In genomic region chr13:94239135-94239534, GRCh38 we compare ENCODE assay signal across 11 cellular contexts.
A peak's percentile ranks its signal among the peaks of the same experiment; 100 is the strongest.
DNase-seq lines count a peak whose midpoint lies in the region; ATAC-seq, FAIRE-seq and TF ChIP-seq lines count a peak whose summit lies in the region.
"Had no signal": no experiment of that assay in that cellular context is flagged by ENCODE, and none has a peak within 500 bp of the region (broad histone marks: within the 10 kb centered on the region; RNA-seq: fewer than 3 reads in every experiment).

No MANE protein-coding gene starts in this region.

- no peak overlapping the region for H3K4me3 Mint-ChIP-seq in T-helper 2 cell treated with Interferon-gamma antibody and Interleukin-4, amounts not matched to agents 5 μg/mL and 100 μg/mL, for 36 hours
- H3K4me3 Mint-ChIP-seq: natural killer cell treated with Interleukin-12 subunit alpha and Interleukin-12 subunit beta and Interleukin-15 and Interleukin-18, amount 100 ng/mL, for 72 hours had no signal

- POLR2A ChIA-PET in Panc1 (lab: Charles Lee): no interaction called here

- no peaks in the 10 kb centered on the region for H3K36me3 ChIP-seq in Panc1 (ENCODE audit: control insufficient read depth, insufficient read depth, low read length)
- no peaks in the 10 kb centered on the region for H3K36me3 ChIP-seq in pancreas

- H3K27ac ChIP-seq in Panc1 (ENCODE audit: low read length) (no peak overlapping the region), pancreas (no peak overlapping the region)

- H3K4me3 ChIP-seq in Panc1 (ENCODE audit: low read depth in 2 of 2, low read length in 2 of 2) (no peak overlapping the region), fibroblast of mammary gland (ENCODE audit: control insufficient read depth, low read depth, low read length) (no peak overlapping the region), pancreas (no peak overlapping the region)

- CTCF ChIA-PET in Panc1 (lab: Charles Lee): no interaction called here

- WGBS in pancreas, 2 donors: 66 to 72% methylated on average over 3 of the region's 3 CpGs

- H3K27me3 Mint-ChIP-seq in T-helper 2 cell treated with Interferon-gamma antibody and Interleukin-4, amounts not matched to agents 5 μg/mL and 100 μg/mL, for 36 hours (ENCODE audit: low read depth): no peaks in the 10 kb centered on the region

- FAIRE-seq in pancreas (lab: Jason Lieb, UNC) (no peak), GM12892 (lab: Jason Lieb, UNC) (no peak)

- H3K4me1 Mint-ChIP-seq in T-helper 2 cell treated with Interferon-gamma antibody and Interleukin-4, amounts not matched to agents 5 μg/mL and 100 μg/mL, for 36 hours (ENCODE audit: low read depth): peaks cover 14% of the 10 kb centered on the region

- H3K9me3 ChIP-seq in Panc1 (ENCODE audit: control insufficient read depth, insufficient read depth, low read depth, low read length) (no peaks in the 10 kb centered on the region), pancreas (no peaks in the 10 kb centered on the region)

- in situ Hi-C loops in Panc1 (cut with HindIII; ENCODE audit: low pct_unique_long_range_greater_than_20kb, low sequenced_read_pairs): no loop called here

- H3K27ac Mint-ChIP-seq in T-helper 2 cell treated with Interferon-gamma antibody and Interleukin-4, amounts not matched to agents 5 μg/mL and 100 μg/mL, for 36 hours: no peak overlapping the region
- H3K27ac Mint-ChIP-seq: natural killer cell treated with Interleukin-12 subunit alpha and Interleukin-12 subunit beta and Interleukin-15 and Interleukin-18, amount 100 ng/mL, for 72 hours had no signal

- TF ChIP-seq CTCF in Panc1 (IDR thresholded peaks at IDR 0.05): no peak
- TF ChIP-seq CTCF in fibroblast of mammary gland (conservative IDR thresholded peaks at IDR 0.05; ENCODE audit: control insufficient read depth, insufficient read depth, low read depth, low read length): no peak
- TF ChIP-seq CTCF in pancreas (IDR thresholded peaks at IDR 0.05): no peak

- H3K36me3 Mint-ChIP-seq in T-helper 2 cell treated with Interferon-gamma antibody and Interleukin-4, amounts not matched to agents 5 μg/mL and 100 μg/mL, for 36 hours (ENCODE audit: low read depth): no peaks in the 10 kb centered on the region
- H3K36me3 Mint-ChIP-seq: natural killer cell treated with Interleukin-12 subunit alpha and Interleukin-12 subunit beta and Interleukin-15 and Interleukin-18, amount 100 ng/mL, for 72 hours had no signal

- no peak for TF ChIP-seq POLR2A in GM12892 (IDR thresholded peaks at IDR 0.05; ENCODE audit: low read depth, low read length)

- intact Hi-C loops in Panc1 (cut with micrococcal nuclease; ENCODE audit: unreplicated experiment) (no loop called here), pancreas (cut with DNase I) (no loop called here)

- H3K27me3 ChIP-seq in Panc1 (ENCODE audit: control insufficient read depth, insufficient read depth, low read length): no peaks in the 10 kb centered on the region
- H3K27me3 ChIP-seq in pancreas: no peaks in the 10 kb centered on the region

- DNase-seq in AG08395 (ENCODE audit: low spot score): peak; percentile 70
- DNase-seq in Panc1 (ENCODE audit: low read depth, low spot score): peak; percentile 15
- DNase-seq in fibroblast of mammary gland (ENCODE audit: low read depth): peak; percentile 88
- no peak for DNase-seq in T-helper 2 cell treated with Interferon-gamma antibody and Interleukin-4, amounts not matched to agents 5 μg/mL and 100 μg/mL, for 36 hours (ENCODE audit: low spot score)
- no peak for DNase-seq in pons (ENCODE audit: low spot score)
- no peak for DNase-seq in pancreas
- DNase-seq in GM12892 (ENCODE audit: insufficient read length): no peak
- DNase-seq: DND-41 had no signal

- no TSS peak for BruUV-seq in Panc1 (replicated peaks; lab: Mats Ljungman, UMichigan)

- ATAC-seq in GM18511 (IDR thresholded peaks at IDR 0.05; ENCODE audit: unreplicated experiment) (peak; percentile 62), Panc1 (no peak), pancreas (no peak)
- ATAC-seq: esophagus mucosa had no signal

- H3K9me3 Mint-ChIP-seq in T-helper 2 cell treated with Interferon-gamma antibody and Interleukin-4, amounts not matched to agents 5 μg/mL and 100 μg/mL, for 36 hours: no peaks in the 10 kb centered on the region
- H3K9me3 Mint-ChIP-seq: natural killer cell treated with Interleukin-12 subunit alpha and Interleukin-12 subunit beta and Interleukin-15 and Interleukin-18, amount 100 ng/mL, for 72 hours had no signal

- H3K4me1 ChIP-seq in Panc1 (ENCODE audit: control insufficient read depth, insufficient read depth, low read length): no peaks in the 10 kb centered on the region
- H3K4me1 ChIP-seq in pancreas: no peaks in the 10 kb centered on the region

Comparison
In these comparisons a context has a peak if more than half of its experiments do, and no peak if none do; other contexts are left out.
1. DNase-seq: peak in AG08395 (single experiment), Panc1 (single experiment) and fibroblast of mammary gland (single experiment); none in T-helper 2 cell treated with Interferon-gamma antibody and Interleukin-4, amounts not matched to agents 5 μg/mL and 100 μg/mL, for 36 hours (single experiment), pons (single experiment), pancreas (0 of 6) and GM12892 (single experiment).